Comparison of ENCODE assay signal across 8 cellular contexts in genomic region chr14:68780358-68781160, GRCh38. TPM values are rescaled to one million over a fixed set of nuclear protein-coding genes. Genes with fewer than 3 reads are reported as not detected.
DNase-seq lines count a peak whose midpoint lies in the region; ATAC-seq and TF ChIP-seq lines count a peak whose summit lies in the region.

No MANE protein-coding gene starts in this region.

- H3K4me1 ChIP-seq in GM23338 (ENCODE audit: insufficient read depth) (no peaks in the 10 kb centered on the region; the same call in 1 of the 2 replicates), duodenal mucosa (ENCODE audit: control insufficient read depth in 1 of 2, insufficient read depth in 2 of 2, low read length in 2 of 2) (peaks cover 63 to 71% of the 10 kb centered on the region in 2 donors), mesenchymal stem cell (ENCODE audit: control insufficient read depth, insufficient read depth, low read depth, low read length) (peaks cover 43% of the 10 kb centered on the region), thyroid gland (peaks cover 0 to 37% of the 10 kb centered on the region in 2 donors)

- DNase-seq in GM23338 (ENCODE audit: low spot score): no peak
- DNase-seq in mesenchymal stem cell: peak; percentile 78
- DNase-seq in thyroid gland: peak in 1 of 2 donors; percentile 26
- DNase-seq in NCI-H524 (lab: John Stamatoyannopoulos, UW): no peak
- no peak for DNase-seq in activated CD4-positive, CD25-positive, alpha-beta regulatory T cell (lab: John Stamatoyannopoulos, UW)

- peak; percentile 59 for ATAC-seq in GM23338
- ATAC-seq in SK-N-SH treated with all-trans-retinoic acid at 6 μM for 48 hours: peak; percentile 75
- ATAC-seq in HG02610 (IDR thresholded peaks at IDR 0.05; ENCODE audit: unreplicated experiment): no peak

- H3K36me3 Mint-ChIP-seq in GM23338 (ENCODE audit: low read depth): no peaks in the 10 kb centered on the region

- no peaks in the 10 kb centered on the region for H3K36me3 ChIP-seq in GM23338 (ENCODE audit: insufficient read depth)
- H3K36me3 ChIP-seq in duodenal mucosa (ENCODE audit: control insufficient read depth in 1 of 2, insufficient read depth in 2 of 2, low read length in 2 of 2): no peaks in the 10 kb centered on the region
- H3K36me3 ChIP-seq in mesenchymal stem cell (ENCODE audit: control insufficient read depth in 1 of 2, insufficient read depth in 2 of 2, low read depth in 1 of 2, low read length in 2 of 2): no peaks in the 10 kb centered on the region
- no peaks in the 10 kb centered on the region for H3K36me3 ChIP-seq in thyroid gland

- WGBS in mesenchymal stem cell: 55% methylated on average over 6 of the region's 7 CpGs
- WGBS in thyroid gland, 2 donors: 61 to 75% methylated on average over 7 of the region's 7 CpGs

- peak overlapping the region; percentile 80 to 81 for H2BK12ac ChIP-seq in mesenchymal stem cell (ENCODE audit: low read length in 2 of 2)

- H3K79me1 ChIP-seq in mesenchymal stem cell (replicated peaks; ENCODE audit: low read length, poor library complexity, severe bottlenecking): peaks cover 3% of the 10 kb centered on the region

- H3K27ac Mint-ChIP-seq in GM23338: no peak overlapping the region

- no peaks in the 10 kb centered on the region for H3K9me3 Mint-ChIP-seq in GM23338

- H3K9ac ChIP-seq in duodenal mucosa (ENCODE audit: low read depth in 1 of 2, low read length in 2 of 2): peak overlapping the region; percentile 24 to 54
- H3K9ac ChIP-seq in mesenchymal stem cell (ENCODE audit: low read length): peak overlapping the region; percentile 49

- H3K27me3 ChIP-seq in GM23338 (ENCODE audit: insufficient read depth) (no peaks in the 10 kb centered on the region), duodenal mucosa (ENCODE audit: control insufficient read depth in 1 of 2, insufficient read depth in 2 of 2, low read length in 2 of 2) (no peaks in the 10 kb centered on the region), mesenchymal stem cell (ENCODE audit: control insufficient read depth in 1 of 2, insufficient read depth in 1 of 2, low read length in 2 of 2) (no peaks in the 10 kb centered on the region), thyroid gland (no peaks in the 10 kb centered on the region)

- H3K4ac ChIP-seq in mesenchymal stem cell (ENCODE audit: low read depth in 1 of 2, low read length in 2 of 2): peak overlapping the region; percentile 85 to 86

- TF ChIP-seq CTCF in GM23338 (conservative IDR thresholded peaks at IDR 0.05; ENCODE audit: low read depth in 2 of 2) (no peak), thyroid gland (IDR thresholded peaks at IDR 0.05) (no peak)

- H4K8ac ChIP-seq in mesenchymal stem cell (ENCODE audit: low read length): peak overlapping the region; percentile 83

- H3F3A ChIP-seq in GM23338 (replicated peaks; ENCODE audit: low read depth): 0 out of 2 replicates have a peak, but pooled peaks cover under 1% of the 10 kb centered on the region

- H3K79me2 ChIP-seq in GM23338 (replicated peaks; ENCODE audit: insufficient read depth): no peaks in the 10 kb centered on the region

- H3K27me3 Mint-ChIP-seq in GM23338 (ENCODE audit: insufficient read depth, low read depth, poor library complexity): peaks cover 4% of the 10 kb centered on the region

- peak overlapping the region in 1 of 2 experiments; percentile 83 for H3K23ac ChIP-seq in mesenchymal stem cell (ENCODE audit: low read length in 2 of 2)

- H3K4me3 ChIP-seq in GM23338 (no peak overlapping the region), duodenal mucosa (ENCODE audit: low read depth in 1 of 2, low read length in 2 of 2) (peak overlapping the region; percentile 40 to 45), mesenchymal stem cell (ENCODE audit: insufficient read depth in 1 of 2, low read depth in 1 of 2, low read length in 2 of 2) (no peak overlapping the region), thyroid gland (replicated peaks in 1 of 3) (no peak overlapping the region)

- H3K9me3 ChIP-seq in duodenal mucosa (ENCODE audit: control insufficient read depth in 1 of 2, low read length in 2 of 2) (no peaks in the 10 kb centered on the region), mesenchymal stem cell (ENCODE audit: control insufficient read depth, low read length) (no peaks in the 10 kb centered on the region), thyroid gland (no peaks in the 10 kb centered on the region)

- no peaks in the 10 kb centered on the region for H4K20me1 ChIP-seq in GM23338 (replicated peaks; ENCODE audit: insufficient read depth)

- H3K18ac ChIP-seq in mesenchymal stem cell (ENCODE audit: low read depth in 1 of 2, low read length in 2 of 2): peak overlapping the region; percentile 65 to 91

- peaks cover 11% of the 10 kb centered on the region; the same call in 1 of the 2 replicates for H3K9me2 ChIP-seq in GM23338 (ENCODE audit: insufficient read depth)

- no peak overlapping the region for H3K14ac ChIP-seq in mesenchymal stem cell (ENCODE audit: low read length in 2 of 2)

- H4K91ac ChIP-seq in mesenchymal stem cell (ENCODE audit: low read length): peak overlapping the region; percentile 96

- TF ChIP-seq POLR2A in thyroid gland (IDR thresholded peaks at IDR 0.05): no peak

- H2AFZ ChIP-seq in GM23338 (peak overlapping the region; percentile 85), mesenchymal stem cell (ENCODE audit: low read depth, low read length) (no peak overlapping the region)

- H3K4me3 Mint-ChIP-seq in GM23338: no peak overlapping the region

- no peak overlapping the region for H3K4me2 ChIP-seq in GM23338
- H3K4me2 ChIP-seq in mesenchymal stem cell (ENCODE audit: low read length, poor library complexity, severe bottlenecking): no peak overlapping the region

- peak overlapping the region; percentile 1 for H2BK15ac ChIP-seq in mesenchymal stem cell (ENCODE audit: low read depth, poor library complexity, severe bottlenecking)

- peak overlapping the region; percentile 90 for H2BK120ac ChIP-seq in mesenchymal stem cell (ENCODE audit: low read depth, low read length)

- peak overlapping the region; percentile 63 for H2BK5ac ChIP-seq in mesenchymal stem cell (ENCODE audit: low read depth, low read length, poor library complexity, severe bottlenecking)

- intact Hi-C loops in thyroid gland (cut with DNase I): loop anchor here (5.0 kb wide), 1 partner anchor 88 kb away; no protein-coding TSS in a partner anchor

- H3K4me1 Mint-ChIP-seq in GM23338: peaks cover 14% of the 10 kb centered on the region

- H3K27ac ChIP-seq in GM23338 (ENCODE audit: low read depth) (no peak overlapping the region), duodenal mucosa (ENCODE audit: low read depth, low read length) (peak overlapping the region; percentile 54), mesenchymal stem cell (ENCODE audit: low read length, poor library complexity, severe bottlenecking) (peak overlapping the region; percentile 85), thyroid gland (peak overlapping the region in 2 of 3 donors; percentile 37 to 44)

- peak overlapping the region; percentile 77 for H2AK5ac ChIP-seq in mesenchymal stem cell (ENCODE audit: low read length, severe bottlenecking)

TF ChIP-seq in GM23338, 12 proteins besides CTCF, POLR2A, EP300 and RAD21 (continues in another document):
- TF ChIP-seq ZNF331 (CRISPR knock-in tag; IDR thresholded peaks at IDR 0.05; ENCODE audit: low read depth): no peak
- TF ChIP-seq POLR2AphosphoS5 (IDR thresholded peaks at IDR 0.05; ENCODE audit: low read depth): no peak
- no peak for TF ChIP-seq JUNB (IDR thresholded peaks at IDR 0.05; ENCODE audit: unreplicated experiment)
- no peak for TF ChIP-seq CREB1 (CRISPR knock-in tag; IDR thresholded peaks at IDR 0.05; ENCODE audit: low read depth)
- TF ChIP-seq EZH2 (IDR thresholded peaks at IDR 0.05; ENCODE audit: low read depth, unreplicated experiment): no peak

TF ChIP-seq in SK-N-SH treated with all-trans-retinoic acid at 6 μM for 48 hours, 23 proteins besides CTCF, POLR2A, EP300 and RAD21:
- TF ChIP-seq ZNF565 (CRISPR knock-in tag; conservative IDR thresholded peaks at IDR 0.05; ENCODE audit: low read depth) (no peak), ZC3H10 (CRISPR knock-in tag; IDR thresholded peaks at IDR 0.05) (no peak)

RNA-seq across cellular contexts. Expression of gene ZFP36L1, which starts 12.3 kb away (rescaled TPM):
- 108 and 148 TPM in 2 replicates for total RNA-seq in GM23338 (2014; rRNA removed; shearing (Covaris generic))
- polyA plus RNA-seq in GM23338 (2016; fragmentation: Nextera tagmentation; extraction: Ambion mirVana): 359 and 382 TPM in 2 replicates
- 407 TPM for polyA plus RNA-seq in mesenchymal stem cell (2013, experiment 1 of 2)
- polyA plus RNA-seq in mesenchymal stem cell (2013, experiment 2 of 2): 408 TPM
- 100 to 1,000 TPM in 3 of 4 donors, 10 to 100 TPM in 1; 96.9 to 274 (median 127) TPM for total RNA-seq in thyroid gland

Comparison
In these comparisons a context has a peak if more than half of its experiments do, and no peak if none do; other contexts are left out.
1. H3K4me3 ChIP-seq: peak in duodenal mucosa (2 of 2); none in GM23338 (single experiment), mesenchymal stem cell (0 of 2) and thyroid gland (0 of 3).